In genomic region chr2:210503622-210504300, GRCh38 we compare ENCODE assay signal across 9 cellular contexts. TPM values are rescaled to one million over a fixed set of nuclear protein-coding genes. Genes with fewer than 3 reads are reported as not detected.
DNase-seq lines count a peak whose midpoint lies in the region; ATAC-seq and TF ChIP-seq lines count a peak whose summit lies in the region.
"Had no signal": no experiment of that assay in that cellular context is flagged by ENCODE, and none has a peak within 500 bp of the region (broad histone marks: within the 10 kb centered on the region; RNA-seq: fewer than 3 reads in every experiment).

No MANE protein-coding gene starts in this region.

- H3K9ac ChIP-seq in PC-3 (ENCODE audit: low read length): no peak overlapping the region
- H3K9ac ChIP-seq in fibroblast of lung (ENCODE audit: insufficient read depth, low read length): no peak overlapping the region

- DNase-seq in C1 segment of cervical spinal cord (lab: John Stamatoyannopoulos, UW) (peak in 12 of 14 donors; percentile 24 to 75 (median 52)), PC-3 (no peak), fibroblast of lung (ENCODE audit: low read depth in 2 of 2) (peak; percentile 2 to 17), NCI-H2107 (lab: John Stamatoyannopoulos, UW) (no peak)
- no peak for DNase-seq in stimulated activated CD4-positive, alpha-beta T cell treated with anti-CD3 and anti-CD28 coated beads, Interleukin-4, amount 100 ng/mL, for 1 hour
- DNase-seq in activated CD4-positive, alpha-beta T cell treated with anti-CD3 and anti-CD28 coated beads for 4 hours: no peak
- DNase-seq: central memory CD4-positive, alpha-beta T cell had no signal

- H3K9me2 ChIP-seq in PC-3 (replicated peaks; ENCODE audit: low read length): no peaks in the 10 kb centered on the region

- no peak for ATAC-seq in PC-3
- ATAC-seq in HG02763 (IDR thresholded peaks at IDR 0.05; ENCODE audit: unreplicated experiment): no peak

- BruUV-seq in PC-3 (replicated peaks; lab: Mats Ljungman, UMichigan): no TSS peak

- H3K79me2 ChIP-seq in PC-3 (ENCODE audit: low read length) (no peaks in the 10 kb centered on the region), fibroblast of lung (ENCODE audit: control insufficient read depth, insufficient read depth, low read length) (no peaks in the 10 kb centered on the region)

- H3K4me2 ChIP-seq in PC-3 (ENCODE audit: low read length) (peak overlapping the region; percentile 72; the same call in 1 of the 2 replicates), fibroblast of lung (ENCODE audit: extremely low read depth, insufficient read depth, low read length) (no peak overlapping the region)

- no peaks in the 10 kb centered on the region for H4K20me1 ChIP-seq in PC-3 (ENCODE audit: low read length)
- no peaks in the 10 kb centered on the region for H4K20me1 ChIP-seq in fibroblast of lung (ENCODE audit: control insufficient read depth, extremely low read depth, insufficient read depth, low read length)

- peak overlapping the region; percentile 68 for H2AFZ ChIP-seq in PC-3 (ENCODE audit: low read length)
- no peak overlapping the region for H2AFZ ChIP-seq in fibroblast of lung (ENCODE audit: low read length)
- no peak overlapping the region for H2AFZ ChIP-seq in neuron (ENCODE audit: low read depth, low read length)

- CTCF ChIA-PET in PC-3 (lab: Charles Lee): interaction anchor here (1.4 kb wide), 1 partner anchor 532 kb away, joined by 5 read pairs; no protein-coding TSS in a partner anchor

- intact Hi-C loops in PC-3 (cut with micrococcal nuclease): loop anchor here (2.0 kb wide), 1 partner anchor 73 kb away; no protein-coding TSS in a partner anchor

- POLR2A ChIA-PET in PC-3 (lab: Charles Lee; ENCODE audit: unreplicated experiment): no interaction called here

- H3K27me3 ChIP-seq in PC-3 (ENCODE audit: low read length): no peaks in the 10 kb centered on the region
- no peaks in the 10 kb centered on the region for H3K27me3 ChIP-seq in fibroblast of lung (ENCODE audit: control insufficient read depth, insufficient read depth, low read length)
- no peaks in the 10 kb centered on the region for H3K27me3 ChIP-seq in neuron (ENCODE audit: insufficient read depth, low read length)

- H3K4me3 ChIP-seq in PC-3 (ENCODE audit: low read length) (no peak overlapping the region), fibroblast of lung (replicated peaks in 1 of 4; ENCODE audit: control extremely low read depth in 1 of 4, insufficient read depth in 1 of 4, low read depth in 3 of 4, low read length in 4 of 4) (no peak overlapping the region), neuron (ENCODE audit: low read length) (peak overlapping the region; percentile 9)

- H3K27ac ChIP-seq in PC-3 (ENCODE audit: low read length) (no peak overlapping the region), fibroblast of lung (ENCODE audit: insufficient read depth, low read length) (no peak overlapping the region)

- H3K36me3 ChIP-seq in PC-3 (ENCODE audit: low read depth, low read length) (no peaks in the 10 kb centered on the region), fibroblast of lung (ENCODE audit: control insufficient read depth, insufficient read depth, low read length) (no peaks in the 10 kb centered on the region), neuron (ENCODE audit: insufficient read depth, low read length) (no peaks in the 10 kb centered on the region)

- H3K4me1 ChIP-seq in PC-3 (ENCODE audit: insufficient read depth, low read length) (no peaks in the 10 kb centered on the region), fibroblast of lung (ENCODE audit: control insufficient read depth, extremely low read depth, insufficient read depth, low read length) (no peaks in the 10 kb centered on the region), neuron (ENCODE audit: insufficient read depth, low read length) (peaks cover 11% of the 10 kb centered on the region)

- TF ChIP-seq CTCF in PC-3 (conservative IDR thresholded peaks at IDR 0.05; ENCODE audit: low read depth, low read length): no peak
- no peak for TF ChIP-seq CTCF in fibroblast of lung (conservative IDR thresholded peaks at IDR 0.05 in 1 of 2, IDR thresholded peaks at IDR 0.05 in 1 of 2; ENCODE audit: low read depth in 1 of 2, low read length in 2 of 2)

- no peaks in the 10 kb centered on the region for H3F3A ChIP-seq in PC-3 (ENCODE audit: low read length, unreplicated experiment)

- H3K9me3 ChIP-seq in PC-3 (ENCODE audit: low read length) (no peaks in the 10 kb centered on the region), fibroblast of lung (ENCODE audit: control insufficient read depth, insufficient read depth, low read depth, low read length) (no peaks in the 10 kb centered on the region), neuron (ENCODE audit: low read length) (peaks cover 19% of the 10 kb centered on the region)

RNA-seq across cellular contexts. Expression of gene LANCL1, which starts 27.2 kb away (rescaled TPM):
- 16.0 and 19.0 TPM in 2 replicates for total RNA-seq in PC-3 (2014; rRNA removed)
- 32.6 and 56.1 TPM in 2 replicates for total RNA-seq in fibroblast of lung
- 55.1 and 71.8 TPM in 2 replicates for polyA plus RNA-seq in fibroblast of lung
- polyA plus RNA-seq in fibroblast of lung (2012): 30.7 and 39.6 TPM in 2 replicates
- 45.3 and 77.0 TPM in 2 replicates for polyA minus RNA-seq in fibroblast of lung (ENCODE audit: low replicate concordance)

RNA-seq across cellular contexts. Expression of gene CPS1, which starts 52.6 kb away (rescaled TPM):
- 17.7 and 17.9 TPM in 2 replicates for total RNA-seq in PC-3 (2014; rRNA removed)
- 25.7 and 27.4 TPM in 2 replicates for total RNA-seq in fibroblast of lung
- 10.8 and 25.7 TPM in 2 replicates for polyA plus RNA-seq in fibroblast of lung
- polyA plus RNA-seq in fibroblast of lung (2012): 4.5 and 14.7 TPM in 2 replicates
- polyA minus RNA-seq in fibroblast of lung (ENCODE audit: low replicate concordance): 16.3 and 30.7 TPM in 2 replicates

Comparison
In these comparisons a context has a peak if more than half of its experiments do, and no peak if none do; other contexts are left out.
1. DNase-seq: peak in C1 segment of cervical spinal cord (12 of 14) and fibroblast of lung (2 of 2); none in PC-3 (single experiment), NCI-H2107 (single experiment), stimulated activated CD4-positive, alpha-beta T cell treated with anti-CD3 and anti-CD28 coated beads, Interleukin-4, amount 100 ng/mL, for 1 hour (single experiment) and activated CD4-positive, alpha-beta T cell treated with anti-CD3 and anti-CD28 coated beads for 4 hours (0 of 2).